In the genomic region with DNA sequence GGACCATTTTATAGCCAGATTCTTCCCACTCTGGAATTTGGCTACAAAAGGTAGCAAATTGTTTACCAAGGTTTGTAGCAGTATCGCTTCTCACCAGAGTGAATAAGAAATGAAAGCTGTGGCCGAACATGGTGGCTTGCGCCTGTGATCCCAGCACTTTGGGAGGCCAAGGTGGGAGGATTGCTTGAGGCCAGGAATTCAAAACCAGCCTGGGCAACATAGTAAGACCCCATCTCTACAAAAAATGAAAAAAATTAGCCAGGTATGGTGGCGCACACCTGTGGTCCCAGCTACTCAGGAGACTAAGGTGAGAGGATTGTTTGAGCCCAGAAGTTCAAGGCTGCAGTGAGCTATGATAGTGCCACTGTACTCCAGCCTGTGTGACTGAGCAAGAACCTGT, we compare ENCODE assay signal across 1 cellular context.
TF ChIP-seq lines count a peak whose summit lies in the region.

No MANE protein-coding gene starts in this region.

TF ChIP-seq in K562, 482 proteins besides CTCF, POLR2A, EP300 and RAD21:
- TF ChIP-seq ZNF121 (CRISPR knock-in tag; conservative IDR thresholded peaks at IDR 0.05): peak; percentile 36; the same call in 1 of the 2 replicates
